1 cellular context compared by ENCODE assay signal in genomic region chr12:9283346-9284095, GRCh38.
TF ChIP-seq lines count a peak whose summit lies in the region.
"Not testable (repeated sequence)": the region's sequence is repeated elsewhere in the genome, so short reads cannot be mapped to it uniquely, and the experiment has no call there.

No MANE protein-coding gene starts in this region.

TF ChIP-seq in K562, 482 proteins besides CTCF, POLR2A, EP300 and RAD21 (continued from another document):
- TF ChIP-seq SIN3B (IDR thresholded peaks at IDR 0.05; ENCODE audit: low read depth) (peak; percentile 35; the same call in 1 of the 2 replicates), ZNF639 (CRISPR knock-in tag; conservative IDR thresholded peaks at IDR 0.05 in 1 of 2, IDR thresholded peaks at IDR 0.05 in 1 of 2) (0 out of 4 replicates have a peak, but pooled peaks of 1 of the 2 experiments have one; percentile 17), POLR2B (IDR thresholded peaks at IDR 0.05; ENCODE audit: low read depth, partially characterized antibody) (peak; percentile 62), ZBTB11 (CRISPR knock-in tag; IDR thresholded peaks at IDR 0.05) (peak in 1 of 3 experiments; percentile 71; a peak in 2 of 6 replicates), TAF9B (IDR thresholded peaks at IDR 0.05; ENCODE audit: partially characterized antibody) (peak; percentile 27), NRF1 (conservative IDR thresholded peaks at IDR 0.05 in 1 of 2, IDR thresholded peaks at IDR 0.05 in 1 of 2) (peak; percentile 96), MGA (IDR thresholded peaks at IDR 0.05) (0 out of 2 replicates have a peak, but pooled peaks have one; percentile 11), TAF1 (IDR thresholded peaks at IDR 0.05; ENCODE audit: control insufficient read depth, extremely low read depth, insufficient read depth, low read length, severe bottlenecking) (peak; percentile 48), POLR2AphosphoS5 (IDR thresholded peaks at IDR 0.05; ENCODE audit: control insufficient read depth, insufficient read depth, low read depth, low read length) (peak; percentile 41; the same call in 1 of the 2 replicates), KDM5B (IDR thresholded peaks at IDR 0.05; ENCODE audit: insufficient replicate concordance, low read depth, low read length) (peak; percentile 45), MYBL2 (IDR thresholded peaks at IDR 0.05; ENCODE audit: low read depth) (peak; percentile 46; the same call in 1 of the 2 replicates), POLR2G (IDR thresholded peaks at IDR 0.05; ENCODE audit: low read depth, low read length) (peak; percentile 83), ZBTB2 (IDR thresholded peaks at IDR 0.05) (peak; percentile 96), GABPA (tag; conservative IDR thresholded peaks at IDR 0.05; ENCODE audit: low read depth) (peak; percentile 87)
- TF ChIP-seq MYBL2 (CRISPR knock-in tag; IDR thresholded peaks at IDR 0.05; ENCODE audit: borderline replicate concordance), result not testable (repeated sequence)
TF ChIP-seq in K562: peak in this region for 48; not testable (repeated sequence) for 434.
